Comparison of ENCODE assay signal across 7 cellular contexts in genomic region chr2:70964596-70965386, GRCh38. TPM values are rescaled to one million over a fixed set of nuclear protein-coding genes. Genes with fewer than 3 reads are reported as not detected.
DNase-seq lines count a peak whose midpoint lies in the region; ATAC-seq and TF ChIP-seq lines count a peak whose summit lies in the region.

No MANE protein-coding gene starts in this region.

- H3K9me2 ChIP-seq in SK-N-SH, result no peaks in the 10 kb centered on the region

- TF ChIP-seq RAD21 in SK-N-SH (IDR thresholded peaks at IDR 0.05; ENCODE audit: low read length), result peak; percentile 62

- peaks cover 38% of the 10 kb centered on the region for H3K27me3 Mint-ChIP-seq in activated naive CD8-positive, alpha-beta T cell treated with anti-CD3 and anti-CD28 coated beads for 36 hours
- peaks cover 84% of the 10 kb centered on the region for H3K27me3 Mint-ChIP-seq in progenitor cell of endocrine pancreas

- H3F3A ChIP-seq in SK-N-SH (replicated peaks; ENCODE audit: insufficient read depth), result no peaks in the 10 kb centered on the region

- CTCF ChIA-PET in SK-N-SH (lab: Yijun Ruan, JAX), result interaction anchor here (0.6 to 9.5 kb wide), 36 partner anchors 9 to 1756 kb away, joined by 3 to 93 read pairs (median 4); partner anchors contain the start of genes ANKRD53, FAM136A, FIGLA and NAGK

- peak overlapping the region; percentile 39 to 58 for H3K4me3 ChIP-seq in SK-N-SH (ENCODE audit: low read depth in 2 of 2, low read length in 1 of 2)
- H3K4me3 ChIP-seq in heart left ventricle, result peak overlapping the region in 10 of 12 donors; percentile 15 to 60 (median 48)
- H3K4me3 ChIP-seq in upper lobe of right lung, result peak overlapping the region; percentile 44

- no peaks in the 10 kb centered on the region for H3K9me3 ChIP-seq in SK-N-SH
- no peaks in the 10 kb centered on the region for H3K9me3 ChIP-seq in heart left ventricle
- H3K9me3 ChIP-seq in upper lobe of right lung, result no peaks in the 10 kb centered on the region

- intact Hi-C loops in heart left ventricle (cut with DNase I), result loop anchor here in 2 of 10 donors (1.0 to 2.0 kb wide), 2 partner anchors 13 to 36 kb away; no protein-coding TSS in a partner anchor
- intact Hi-C loops in upper lobe of right lung (cut with DNase I), result no loop called here

- no peak for TF ChIP-seq POLR2A in heart left ventricle (IDR thresholded peaks at IDR 0.05)

- WGBS in SK-N-SH (ENCODE audit: low lambda C conversion rate), result 35% methylated on average over 48 of the region's 59 CpGs
- 5 to 18% (median 7%) methylated on average over 59 of the region's 59 CpGs for WGBS in heart left ventricle, 4 donors

- TF ChIP-seq CTCF in SK-N-SH (IDR thresholded peaks at IDR 0.05) (peak; percentile 64), heart left ventricle (IDR thresholded peaks at IDR 0.05) (peak; percentile 67 to 85 (median 76)), progenitor cell of endocrine pancreas (IDR thresholded peaks at IDR 0.05; ENCODE audit: unreplicated experiment) (peak; percentile 78), upper lobe of right lung (IDR thresholded peaks at IDR 0.05) (peak; percentile 83)

- H3K27ac Mint-ChIP-seq in activated naive CD8-positive, alpha-beta T cell treated with anti-CD3 and anti-CD28 coated beads for 36 hours, result no peak overlapping the region
- no peak overlapping the region for H3K27ac Mint-ChIP-seq in progenitor cell of endocrine pancreas

- H3K27ac ChIP-seq in SK-N-SH (ENCODE audit: low read depth in 2 of 2, low read length in 1 of 2) (no peak overlapping the region), heart left ventricle (no peak overlapping the region), upper lobe of right lung (no peak overlapping the region)

- H2AFZ ChIP-seq in SK-N-SH (ENCODE audit: low read depth), result peak overlapping the region; percentile 76; the same call in 1 of the 2 replicates

- H4K20me1 ChIP-seq in SK-N-SH (ENCODE audit: insufficient read depth), result no peaks in the 10 kb centered on the region

- H3K36me3 ChIP-seq in SK-N-SH (replicated peaks in 1 of 2; ENCODE audit: control insufficient read depth in 1 of 2, insufficient read depth in 2 of 2, low read length in 1 of 2) (no peaks in the 10 kb centered on the region), heart left ventricle (no peaks in the 10 kb centered on the region), upper lobe of right lung (no peaks in the 10 kb centered on the region)

- no peaks in the 10 kb centered on the region for H3K79me2 ChIP-seq in SK-N-SH (ENCODE audit: insufficient read depth)

- H3K9ac ChIP-seq in SK-N-SH, result no peak overlapping the region

- peaks cover 4% of the 10 kb centered on the region for H3K4me1 Mint-ChIP-seq in activated naive CD8-positive, alpha-beta T cell treated with anti-CD3 and anti-CD28 coated beads for 36 hours
- H3K4me1 Mint-ChIP-seq in progenitor cell of endocrine pancreas (ENCODE audit: low read depth), result peaks cover 2% of the 10 kb centered on the region

- TF ChIP-seq EP300 in SK-N-SH (IDR thresholded peaks at IDR 0.05; ENCODE audit: borderline replicate concordance in 1 of 2, low read depth in 1 of 2, low read length in 1 of 2), result no peak

- H3K4me3 Mint-ChIP-seq in activated naive CD8-positive, alpha-beta T cell treated with anti-CD3 and anti-CD28 coated beads for 36 hours, result peak overlapping the region; percentile 79
- H3K4me3 Mint-ChIP-seq in progenitor cell of endocrine pancreas (ENCODE audit: low read depth), result no peak overlapping the region

- H3K4me2 ChIP-seq in SK-N-SH, result peak overlapping the region; percentile 67

- H3K27me3 ChIP-seq in SK-N-SH (ENCODE audit: insufficient read depth), result no peaks in the 10 kb centered on the region
- H3K27me3 ChIP-seq in heart left ventricle, result peaks cover 6 to 38% (median 23%) of the 10 kb centered on the region in 9 donors
- peaks cover 18% of the 10 kb centered on the region for H3K27me3 ChIP-seq in upper lobe of right lung

- no peaks in the 10 kb centered on the region for H3K36me3 Mint-ChIP-seq in activated naive CD8-positive, alpha-beta T cell treated with anti-CD3 and anti-CD28 coated beads for 36 hours
- H3K36me3 Mint-ChIP-seq in progenitor cell of endocrine pancreas (ENCODE audit: insufficient read depth), result no peaks in the 10 kb centered on the region

- H3K4me1 ChIP-seq in SK-N-SH (ENCODE audit: control insufficient read depth in 1 of 2, insufficient read depth in 2 of 2, low read depth in 1 of 2, low read length in 1 of 2) (no peaks in the 10 kb centered on the region; a peak in 1 of 4 replicates), heart left ventricle (peaks cover 0 to 12% (median 2%) of the 10 kb centered on the region in 12 donors), upper lobe of right lung (peaks cover 7% of the 10 kb centered on the region)

- peak; percentile 89 for ATAC-seq in GM18511 (IDR thresholded peaks at IDR 0.05; ENCODE audit: unreplicated experiment)
- peak; percentile 81 for ATAC-seq in HG03066 (IDR thresholded peaks at IDR 0.05; ENCODE audit: low read depth, unreplicated experiment)
- ATAC-seq in heart left ventricle, result peak in 3 of 4 donors; percentile 68 to 83 (median 75)
- peak; percentile 86 for ATAC-seq in upper lobe of right lung

- POLR2A ChIA-PET in SK-N-SH (lab: Yijun Ruan, JAX), result no interaction called here

- DNase-seq in SK-N-SH, result peak; percentile 84
- peak; percentile 84 for DNase-seq in activated naive CD8-positive, alpha-beta T cell treated with anti-CD3 and anti-CD28 coated beads for 36 hours
- DNase-seq in heart left ventricle, result peak; percentile 47 to 84 (median 70)
- no peak for DNase-seq in progenitor cell of endocrine pancreas (ENCODE audit: low spot score, unreplicated experiment)
- DNase-seq in upper lobe of right lung, result peak; percentile 84

- no peaks in the 10 kb centered on the region for H3K9me3 Mint-ChIP-seq in activated naive CD8-positive, alpha-beta T cell treated with anti-CD3 and anti-CD28 coated beads for 36 hours
- H3K9me3 Mint-ChIP-seq in progenitor cell of endocrine pancreas (ENCODE audit: low read depth), result no peaks in the 10 kb centered on the region

TF ChIP-seq in SK-N-SH, 30 proteins besides CTCF, POLR2A, EP300 and RAD21:
- TF ChIP-seq MXI1 (IDR thresholded peaks at IDR 0.05; ENCODE audit: low read depth, low read length), result no peak
- TF ChIP-seq IRF3 (IDR thresholded peaks at IDR 0.05; ENCODE audit: low read depth, low read length), result no peak
- TF ChIP-seq SMC3 (IDR thresholded peaks at IDR 0.05; ENCODE audit: low read depth, low read length), result 0 out of 2 replicates have a peak, but pooled peaks have one; percentile 21
- no peak for TF ChIP-seq GABPA (IDR thresholded peaks at IDR 0.05; ENCODE audit: low read depth)
TF ChIP-seq in SK-N-SH: peak in this region for 1.

RNA-seq across cellular contexts. Expression of gene ANKRD53, which starts 13.6 kb away (rescaled TPM):
- 0.29 and 0.58 TPM in 2 replicates for polyA plus RNA-seq in SK-N-SH (2012; rRNA removed)
- 0.10 and 0.17 TPM in 2 replicates for polyA plus RNA-seq in SK-N-SH (2012; cell fraction: cytosol; rRNA removed)
- 1.7 and 2.2 TPM in 2 replicates for polyA plus RNA-seq in SK-N-SH (2012; cell fraction: nucleus; rRNA removed)
- total RNA-seq in activated naive CD8-positive, alpha-beta T cell treated with anti-CD3 and anti-CD28 coated beads for 36 hours, result under 1 TPM; 0.21 to 0.38 TPM
- 1 to 10 TPM in 2 of 9 donors, under 1 TPM in 5, not detected in 2; 0.28 to 1.8 (median 0.40) TPM for total RNA-seq in heart left ventricle
- polyA plus RNA-seq in heart left ventricle, result under 1 TPM; 0.44 to 0.65 TPM
- total RNA-seq in progenitor cell of endocrine pancreas, result 3.7 and 5.4 TPM in 2 replicates
- total RNA-seq in upper lobe of right lung, result 0.38 TPM

RNA-seq across cellular contexts. Expression of gene ATP6V1B1, which starts 29.1 kb away (rescaled TPM):
- polyA plus RNA-seq in SK-N-SH (2012; rRNA removed) (4.9 and 6.1 TPM in 2 replicates), heart left ventricle (1 to 10 TPM in 1 of 2 donors, under 1 TPM in 1; 0.19 to 1.8 TPM)
- 0.31 and 1.3 TPM in 2 replicates for polyA plus RNA-seq in SK-N-SH (2012; cell fraction: cytosol; rRNA removed)
- polyA plus RNA-seq in SK-N-SH (2012; cell fraction: nucleus; rRNA removed), result 60.6 and 71.8 TPM in 2 replicates
- total RNA-seq in activated naive CD8-positive, alpha-beta T cell treated with anti-CD3 and anti-CD28 coated beads for 36 hours, result not detected
- total RNA-seq in heart left ventricle (under 1 TPM in 5 of 9 donors, not detected in 4; 0.16 to 0.60 (median 0.48) TPM), progenitor cell of endocrine pancreas (not detected in 2 replicates), upper lobe of right lung (2.1 TPM)

RNA-seq across cellular contexts. Expression of gene TEX261, which starts 29.9 kb away (rescaled TPM):
- polyA plus RNA-seq in SK-N-SH (2012; rRNA removed), result 44.3 and 58.7 TPM in 2 replicates
- polyA plus RNA-seq in SK-N-SH (2012; cell fraction: cytosol; rRNA removed), result 38.7 and 48.7 TPM in 2 replicates
- 50.8 and 58.9 TPM in 2 replicates for polyA plus RNA-seq in SK-N-SH (2012; cell fraction: nucleus; rRNA removed)
- total RNA-seq in activated naive CD8-positive, alpha-beta T cell treated with anti-CD3 and anti-CD28 coated beads for 36 hours, result 10 to 100 TPM; 81.6 to 87.2 TPM
- 10 to 100 TPM; 32.1 to 54.4 (median 50.4) TPM for total RNA-seq in heart left ventricle
- polyA plus RNA-seq in heart left ventricle, result 10 to 100 TPM; 29.2 to 69.3 TPM
- total RNA-seq in progenitor cell of endocrine pancreas, result 35.4 and 36.9 TPM in 2 replicates
- 63.1 TPM for total RNA-seq in upper lobe of right lung
